Comparison of ENCODE assay signal across 3 cellular contexts in genomic region chr3:34037263-34037662, GRCh38.
TF ChIP-seq lines count a peak whose summit lies in the region.

No MANE protein-coding gene starts in this region.

TF ChIP-seq in HepG2, 621 proteins besides CTCF, POLR2A, EP300 and RAD21 (continues in another document):
- TF ChIP-seq POLR2AphosphoS5 (IDR thresholded peaks at IDR 0.05; ENCODE audit: low read depth, low read length), result no peak
- no peak for TF ChIP-seq ZNF678 (CRISPR knock-in tag; IDR thresholded peaks at IDR 0.05)
- peak; percentile 93 to 97 for TF ChIP-seq MAFK (conservative IDR thresholded peaks at IDR 0.05 in 1 of 2, IDR thresholded peaks at IDR 0.05 in 1 of 2; ENCODE audit: low read length in 2 of 2)
- no peak for TF ChIP-seq HBP1 (CRISPR knock-in tag; IDR thresholded peaks at IDR 0.05; ENCODE audit: low read depth)
- TF ChIP-seq ZNF407 (CRISPR knock-in tag; IDR thresholded peaks at IDR 0.05; ENCODE audit: not compliant biosample characterization), result no peak
- TF ChIP-seq ZNF747 (CRISPR knock-in tag; IDR thresholded peaks at IDR 0.05; ENCODE audit: borderline replicate concordance), result no peak

TF ChIP-seq in K562, 482 proteins besides CTCF, POLR2A, EP300 and RAD21:
- peak; percentile 94 for TF ChIP-seq MAFG (tag; conservative IDR thresholded peaks at IDR 0.05)
- TF ChIP-seq ZNF124 (CRISPR knock-in tag; IDR thresholded peaks at IDR 0.05), result no peak
- TF ChIP-seq CBFA2T2 (conservative IDR thresholded peaks at IDR 0.05), result no peak
- no peak for TF ChIP-seq EHMT2 (IDR thresholded peaks at IDR 0.05)
- TF ChIP-seq FOXJ2 (tag; IDR thresholded peaks at IDR 0.05), result no peak
- no peak for TF ChIP-seq SRSF1 (IDR thresholded peaks at IDR 0.05; ENCODE audit: low read depth, low read length)
- TF ChIP-seq NFRKB (IDR thresholded peaks at IDR 0.05; ENCODE audit: low read depth), result no peak
- TF ChIP-seq ZNF316 (IDR thresholded peaks at IDR 0.05), result peak; percentile 95
- no peak for TF ChIP-seq BACH1 (tag; IDR thresholded peaks at IDR 0.05)
- no peak for TF ChIP-seq FOSL1 (tag; conservative IDR thresholded peaks at IDR 0.05)
- TF ChIP-seq MAFF (IDR thresholded peaks at IDR 0.05; ENCODE audit: low read length), result peak; percentile 94
- no peak for TF ChIP-seq MTA2 (IDR thresholded peaks at IDR 0.05; ENCODE audit: low read depth)
- no peak for TF ChIP-seq ZNF444 (CRISPR knock-in tag; IDR thresholded peaks at IDR 0.05)
- TF ChIP-seq TBP (optimal IDR thresholded peaks at IDR 0.05; ENCODE audit: low read depth, low read length), result no peak
- TF ChIP-seq ZBTB1 (CRISPR knock-in tag; IDR thresholded peaks at IDR 0.05; ENCODE audit: borderline replicate concordance, low read depth), result no peak
- TF ChIP-seq TRIM25 (IDR thresholded peaks at IDR 0.05; ENCODE audit: borderline replicate concordance), result no peak
- TF ChIP-seq C11orf30 (IDR thresholded peaks at IDR 0.05; ENCODE audit: low read depth), result peak; percentile 93
- TF ChIP-seq BCLAF1 (IDR thresholded peaks at IDR 0.05; ENCODE audit: borderline replicate concordance in 1 of 2, control insufficient read depth in 1 of 2, low read depth in 2 of 2, low read length in 1 of 2), result no peak
- no peak for TF ChIP-seq ELK3 (CRISPR knock-in tag; IDR thresholded peaks at IDR 0.05)
- peak; percentile 96 for TF ChIP-seq MAFK (IDR thresholded peaks at IDR 0.05; ENCODE audit: low read length)

TF ChIP-seq in H1, 55 proteins besides CTCF, POLR2A, EP300 and RAD21:
- no peak for TF ChIP-seq RNF2 (IDR thresholded peaks at IDR 0.05; ENCODE audit: borderline replicate concordance, low read depth, low read length, missing control alignments, poor library complexity, severe bottlenecking)
- TF ChIP-seq ZNF274 (IDR thresholded peaks at IDR 0.05; ENCODE audit: borderline replicate concordance, extremely low read depth, low read length), result no peak
- no peak for TF ChIP-seq JUN (IDR thresholded peaks at IDR 0.05; ENCODE audit: low read depth, low read length)
- no peak for TF ChIP-seq TCF12 (IDR thresholded peaks at IDR 0.05; ENCODE audit: low read depth, low read length)
- TF ChIP-seq MAFK (IDR thresholded peaks at IDR 0.05; ENCODE audit: low read depth, low read length), result peak; percentile 82
